Comparison of ENCODE assay signal across 16 cellular contexts in the genomic region with DNA sequence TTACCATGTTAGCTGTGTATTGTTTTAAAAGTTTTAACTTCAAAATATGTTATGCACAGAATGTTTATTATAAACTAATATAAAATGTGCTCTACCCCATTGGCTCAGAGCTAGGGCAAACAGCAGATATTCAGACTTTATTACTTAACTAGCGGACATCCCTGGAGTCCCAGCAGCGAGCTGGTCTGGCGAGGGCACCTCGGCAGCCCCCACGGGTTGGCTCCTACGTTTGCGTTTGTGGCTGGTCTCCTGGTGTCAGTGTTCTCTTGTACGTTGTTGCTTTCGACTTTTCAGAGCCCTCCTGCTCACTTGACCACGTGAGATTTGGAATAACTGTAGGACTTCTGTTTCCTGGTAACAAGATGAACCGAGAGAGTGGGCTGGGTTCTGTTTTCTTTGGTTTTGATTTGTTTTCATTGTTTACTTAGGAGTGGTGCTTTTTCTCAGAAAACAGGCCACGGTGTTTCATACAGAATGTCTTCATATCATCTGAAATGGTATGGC. TPM values are rescaled to one million over a fixed set of nuclear protein-coding genes. Genes with fewer than 3 reads are reported as not detected.
DNase-seq lines count a peak whose midpoint lies in the region; FAIRE-seq and TF ChIP-seq lines count a peak whose summit lies in the region.
"Had no signal": no experiment of that assay in that cellular context is flagged by ENCODE, and none has a peak within 500 bp of the region (broad histone marks: within the 10 kb centered on the region; RNA-seq: fewer than 3 reads in every experiment).

No MANE protein-coding gene starts in this region.

- H2AFZ ChIP-seq in H1 (ENCODE audit: low read length): no peak overlapping the region

- H3K36me3 ChIP-seq in H1 (ENCODE audit: control insufficient read depth in 2 of 4, insufficient read depth in 4 of 4, low read length in 3 of 4) (peaks cover 2 to 29% (median 11%) of the 10 kb centered on the region in 4 experiments; a peak in 7 of 8 replicates), thyroid gland (no peaks in the 10 kb centered on the region)

- no peaks in the 10 kb centered on the region for H3K79me1 ChIP-seq in H1 (ENCODE audit: low read depth, low read length)

- H2BK120ac ChIP-seq in H1 (replicated peaks; ENCODE audit: low read depth, low read length): no peak overlapping the region

- no peak for TF ChIP-seq RAD21 in H1 (IDR thresholded peaks at IDR 0.05 in 1 of 2, conservative IDR thresholded peaks at IDR 0.05 in 1 of 2; ENCODE audit: low read depth in 2 of 2, low read length in 2 of 2)

- no peak overlapping the region for H2AK5ac ChIP-seq in H1 (ENCODE audit: low read depth, low read length)

- H4K91ac ChIP-seq in H1 (replicated peaks; ENCODE audit: insufficient read length, low read length): no peak overlapping the region

- H2BK5ac ChIP-seq in H1 (ENCODE audit: low read depth, low read length): no peak overlapping the region

- TF ChIP-seq EP300 in H1 (IDR thresholded peaks at IDR 0.05; ENCODE audit: borderline replicate concordance in 1 of 2, low read depth in 2 of 2, low read length in 2 of 2): no peak

- H3K4ac ChIP-seq in H1 (replicated peaks; ENCODE audit: insufficient read length, low read depth, low read length): no peak overlapping the region

- H3K4me3 ChIP-seq in H1 (ENCODE audit: extremely low read depth in 1 of 4, insufficient read depth in 2 of 4, low read depth in 3 of 4, low read length in 4 of 4) (no peak overlapping the region), thyroid gland (replicated peaks in 1 of 3) (no peak overlapping the region)
- H3K4me3 ChIP-seq: A549, HAP-1, K562 had no signal

- H2BK12ac ChIP-seq in H1 (ENCODE audit: low read depth, low read length): no peak overlapping the region

- TF ChIP-seq CTCF in H1 (IDR thresholded peaks at IDR 0.05; ENCODE audit: control extremely low read depth in 1 of 3, insufficient read depth in 1 of 3, low read depth in 1 of 3, low read length in 3 of 3) (no peak), thyroid gland (IDR thresholded peaks at IDR 0.05) (no peak)

- intact Hi-C loops in thyroid gland (cut with DNase I): no loop called here

- FAIRE-seq in H1 (lab: Jason Lieb, UNC): no peak
- FAIRE-seq: A549, HTR-8/SVneo, K562 had no signal

- CTCF ChIA-PET in H1 (lab: Charles Lee; ENCODE audit: partially characterized antibody): interaction anchor here (0.6 to 0.9 kb wide), 3 partner anchors 145 to 1982 kb away, joined by 3 read pairs; no protein-coding TSS in a partner anchor

- WGBS in H1 (ENCODE audit: extremely low coverage in 1 of 2, insufficient coverage in 1 of 2, insufficient read length in 1 of 2, insufficient replicate concordance in 2 of 2, low coverage in 1 of 2, low lambda C conversion rate in 2 of 2, missing lambda C conversion rate in 1 of 2), 2 experiments: 95% methylated on average over 12 of the region's 12 CpGs; no CpG with 5 or more reads in 1 of the 2 experiments
- 43 to 50% methylated on average over 12 of the region's 12 CpGs for WGBS in thyroid gland, 2 donors

- H3K4me1 ChIP-seq in H1 (replicated peaks in 1 of 4; ENCODE audit: control insufficient read depth in 3 of 4, insufficient read depth in 4 of 4, low read length in 3 of 4) (no peaks in the 10 kb centered on the region), thyroid gland (peaks cover 32 to 61% of the 10 kb centered on the region in 2 donors)
- H3K4me1 ChIP-seq: A549, BE2C, HAP-1 had no signal

- H3K27me3 ChIP-seq in H1 (replicated peaks in 1 of 4; ENCODE audit: control insufficient read depth in 3 of 4, extremely low read depth in 1 of 4, insufficient read depth in 3 of 4, low read length in 3 of 4) (no peaks in the 10 kb centered on the region), thyroid gland (no peaks in the 10 kb centered on the region)
- H3K27me3 ChIP-seq: BE2C had no signal

- peak overlapping the region; percentile 65; the same call in 1 of the 2 replicates for H4K8ac ChIP-seq in H1 (ENCODE audit: extremely low read depth, insufficient read depth, low read length)

- no peak overlapping the region for H3K18ac ChIP-seq in H1 (ENCODE audit: extremely low read depth, low read length)

- H3K56ac ChIP-seq in H1 (replicated peaks; ENCODE audit: insufficient read length, low read depth, low read length): no peak overlapping the region

- no peak overlapping the region for H2BK15ac ChIP-seq in H1 (ENCODE audit: low read length)

- no peaks in the 10 kb centered on the region for H3K79me2 ChIP-seq in H1 (ENCODE audit: control insufficient read depth in 1 of 2, insufficient read depth in 2 of 2, low read length in 2 of 2)

- POLR2A ChIA-PET in H1 (lab: Charles Lee; ENCODE audit: partially characterized antibody): interaction anchor here (0.7 to 1.9 kb wide), 7 partner anchors 12 to 200 kb away, joined by 3 to 7 read pairs (median 3); a partner anchor contains a TSS

- DNase-seq in H4 (ENCODE audit: low spot score) (peak; percentile 1), H1 (ENCODE audit: low read depth in 1 of 2, low spot score in 2 of 2) (no peak), medulla oblongata (ENCODE audit: extremely low spot score) (peak; percentile 31), thyroid gland (peak; percentile 44 to 46), DMS53 (lab: John Stamatoyannopoulos, UW) (no peak), 8988T (no peak), NCI-H446 treated with DMSO at 0.1 percent for 48 hours (lab: John Stamatoyannopoulos, UW) (no peak)
- DNase-seq: BE2C; CD4-positive, alpha-beta memory T cell; COR-L47; GF-D8 had no signal

- no peaks in the 10 kb centered on the region for H4K20me1 ChIP-seq in H1 (replicated peaks in 1 of 2; ENCODE audit: control insufficient read depth in 1 of 2, insufficient read depth in 2 of 2, low read length in 2 of 2)

- no peak overlapping the region for H4K5ac ChIP-seq in H1 (ENCODE audit: insufficient read length, low read depth, low read length)

- no peaks in the 10 kb centered on the region for H3K9me3 ChIP-seq in H1 (ENCODE audit: insufficient read depth in 2 of 2, low read depth in 1 of 2, low read length in 1 of 2)
- no peaks in the 10 kb centered on the region for H3K9me3 ChIP-seq in thyroid gland
- H3K9me3 ChIP-seq: A549, BE2C, HAP-1 had no signal

- no peak overlapping the region for H3K4me2 ChIP-seq in H1 (ENCODE audit: insufficient read depth in 1 of 2, low read depth in 2 of 2, low read length in 2 of 2)
- H3K4me2 ChIP-seq: A549 had no signal

- no peak for TF ChIP-seq POLR2A in H1 (IDR thresholded peaks at IDR 0.05; ENCODE audit: control extremely low read depth in 1 of 2, low read depth in 2 of 2, low read length in 2 of 2)
- TF ChIP-seq POLR2A in thyroid gland (IDR thresholded peaks at IDR 0.05): peak in 1 of 2 donors; percentile 50

- H2BK20ac ChIP-seq in H1 (ENCODE audit: low read length): no peak overlapping the region

- H3K27ac ChIP-seq in H1 (ENCODE audit: low read depth, low read length) (no peak overlapping the region), thyroid gland (peak overlapping the region; percentile 63 to 88 (median 71))
- H3K27ac ChIP-seq: A549, C4-2B had no signal

- H3K9ac ChIP-seq in H1 (replicated peaks in 1 of 4; ENCODE audit: extremely low read depth in 1 of 4, low read depth in 3 of 4, low read length in 3 of 4): no peak overlapping the region

- no peak overlapping the region for H3K14ac ChIP-seq in H1 (ENCODE audit: insufficient read length)

- H3K23me2 ChIP-seq in H1 (ENCODE audit: low read depth, low read length): 0 out of 2 replicates have a peak, but pooled peaks cover 2% of the 10 kb centered on the region

- no peak overlapping the region for H3K23ac ChIP-seq in H1 (ENCODE audit: insufficient read length)

TF ChIP-seq in H1, 55 proteins besides CTCF, POLR2A, EP300 and RAD21 (continues in another document):
- TF ChIP-seq JUND (IDR thresholded peaks at IDR 0.05; ENCODE audit: low read length): no peak
- no peak for TF ChIP-seq KDM1A (IDR thresholded peaks at IDR 0.05; ENCODE audit: borderline replicate concordance, low read length)
- TF ChIP-seq, protein P1, sequence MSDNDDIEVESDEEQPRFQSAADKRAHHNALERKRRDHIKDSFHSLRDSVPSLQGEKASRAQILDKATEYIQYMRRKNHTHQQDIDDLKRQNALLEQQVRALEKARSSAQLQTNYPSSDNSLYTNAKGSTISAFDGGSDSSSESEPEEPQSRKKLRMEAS (IDR thresholded peaks at IDR 0.05): no peak
- TF ChIP-seq CEBPB (IDR thresholded peaks at IDR 0.05; ENCODE audit: low read depth, low read length): no peak
- no peak for TF ChIP-seq TAF1 (IDR thresholded peaks at IDR 0.05; ENCODE audit: low read depth, low read length)
- no peak for TF ChIP-seq TAF7 (optimal IDR thresholded peaks at IDR 0.05; ENCODE audit: borderline replicate concordance, low read depth, low read length)
- no peak for TF ChIP-seq RXRA (IDR thresholded peaks at IDR 0.05; ENCODE audit: insufficient read depth, low read depth, low read length)
- no peak for TF ChIP-seq GABPA (IDR thresholded peaks at IDR 0.05; ENCODE audit: borderline replicate concordance, insufficient read depth, low read length)
- TF ChIP-seq SUZ12 (IDR thresholded peaks at IDR 0.05; ENCODE audit: low read length): no peak
- TF ChIP-seq YY1 (IDR thresholded peaks at IDR 0.05; ENCODE audit: low read depth, low read length): no peak

RNA-seq across cellular contexts. Expression of a gene that starts 44.5 kb away (rescaled TPM):
- total RNA-seq in H4 (2014; rRNA removed; shearing (Covaris generic)): 21.6 and 25.5 TPM in 2 replicates
- total RNA-seq in H1 (2021; fragmentation: NEBNext Ultra II Directional; extraction: Animal tissue kit (Norgen Biotek cat#: 25700)): 418 and 455 TPM in 2 replicates
- polyA plus RNA-seq in H1 (2011; rRNA removed): 114 and 185 TPM in 2 replicates
- 274 TPM for polyA plus RNA-seq in H1 (2011; cell fraction: cytosol; rRNA removed)
- polyA plus RNA-seq in H1 (2011; cell fraction: nucleus; rRNA removed): 1,292 TPM
- polyA plus RNA-seq in H1 (2012, experiment 1 of 2): 283 to 357 TPM (median 342 TPM) in 4 replicates
- 183 TPM for polyA plus RNA-seq in H1 (2012, experiment 2 of 2)
- polyA plus RNA-seq in H1 (2013, experiment 1 of 2): 179 TPM
- 168 TPM for polyA plus RNA-seq in H1 (2013, experiment 2 of 2)
- 129 and 138 TPM in 2 replicates for polyA minus RNA-seq in H1 (2011; rRNA and poly(A)+ RNA removed)
- 135 TPM for polyA minus RNA-seq in H1 (2011; cell fraction: cytosol; rRNA and poly(A)+ RNA removed)
- 361 TPM for polyA minus RNA-seq in H1 (2011; cell fraction: nucleus; rRNA and poly(A)+ RNA removed)
- total RNA-seq in thyroid gland: 100 to 1,000 TPM in 1 of 4 donors, 10 to 100 TPM in 3; 32.8 to 212 (median 51.3) TPM
- polyA plus RNA-seq: CD4-positive, alpha-beta memory T cell had no signal

RNA-seq across cellular contexts. Expression of a gene that starts 56.8 kb away (rescaled TPM):
- total RNA-seq in H4 (2014; rRNA removed; shearing (Covaris generic)): 31.4 and 37.9 TPM in 2 replicates
- total RNA-seq in H1 (2021; fragmentation: NEBNext Ultra II Directional; extraction: Animal tissue kit (Norgen Biotek cat#: 25700)): 31.3 and 31.9 TPM in 2 replicates
- polyA plus RNA-seq in H1 (2011; rRNA removed): 20.4 and 30.7 TPM in 2 replicates
- polyA plus RNA-seq in H1 (2011; cell fraction: cytosol; rRNA removed): 36.3 TPM
- polyA plus RNA-seq in H1 (2011; cell fraction: nucleus; rRNA removed): 27.8 TPM
- polyA plus RNA-seq in H1 (2012, experiment 1 of 2): 15.7 to 22.7 TPM (median 18.7 TPM) in 4 replicates
- polyA plus RNA-seq in H1 (2012, experiment 2 of 2): 5.0 TPM
- 10.9 TPM for polyA plus RNA-seq in H1 (2013, experiment 1 of 2)
- polyA plus RNA-seq in H1 (2013, experiment 2 of 2): 9.7 TPM
- 56.6 and 90.5 TPM in 2 replicates for polyA minus RNA-seq in H1 (2011; rRNA and poly(A)+ RNA removed)
- polyA minus RNA-seq in H1 (2011; cell fraction: cytosol; rRNA and poly(A)+ RNA removed): 19.1 TPM
- 56.2 TPM for polyA minus RNA-seq in H1 (2011; cell fraction: nucleus; rRNA and poly(A)+ RNA removed)
- 10 to 100 TPM; 21.3 to 36.2 (median 24.0) TPM for total RNA-seq in thyroid gland

Comparison
In these comparisons a context has a peak if more than half of its experiments do, and no peak if none do; other contexts are left out.
1. DNase-seq: peak in H4 (single experiment), medulla oblongata (single experiment) and thyroid gland (2 of 2); none in H1 (0 of 2), DMS53 (single experiment), 8988T (single experiment) and NCI-H446 treated with DMSO at 0.1 percent for 48 hours (single experiment).